In the genomic region with DNA sequence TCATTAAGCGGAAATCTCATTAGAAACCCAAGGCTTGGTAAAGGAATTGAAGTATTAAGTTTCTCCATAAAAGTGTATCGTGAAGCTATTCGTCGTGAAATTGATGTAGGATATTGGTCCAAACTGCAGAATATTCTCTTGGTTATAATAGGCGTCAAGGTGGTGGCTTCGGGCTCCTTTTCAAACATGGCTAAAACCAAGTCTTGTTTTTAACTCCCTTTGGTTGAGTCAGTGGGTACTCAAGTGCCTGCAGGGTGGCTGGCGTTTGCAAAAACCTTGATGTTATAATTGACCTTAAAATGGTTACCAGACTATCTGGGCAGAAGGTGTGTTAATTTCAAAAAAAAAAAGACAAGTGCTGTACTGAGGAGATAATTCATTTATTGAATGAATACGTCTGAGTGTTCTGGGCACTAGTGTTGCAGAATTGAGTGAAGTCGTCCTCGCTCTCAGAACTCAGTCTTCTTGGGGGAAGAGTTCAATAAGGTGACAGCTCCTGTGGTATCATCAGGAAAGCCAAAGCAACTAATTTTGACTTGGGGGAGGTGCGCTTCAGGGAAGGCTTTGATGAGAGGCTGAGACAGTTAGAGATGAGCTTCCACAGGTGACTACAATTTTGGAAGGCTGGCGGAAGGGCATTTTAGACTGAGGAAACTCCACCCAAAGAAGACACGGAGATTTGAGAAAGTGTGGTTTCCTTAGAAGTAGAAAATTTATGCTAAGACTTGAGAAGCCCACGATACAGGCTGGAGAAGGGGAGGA, we compare ENCODE assay signal across 8 cellular contexts. TPM values are rescaled to one million over a fixed set of nuclear protein-coding genes. Genes with fewer than 3 reads are reported as not detected.
DNase-seq lines count a peak whose midpoint lies in the region; ATAC-seq, FAIRE-seq and TF ChIP-seq lines count a peak whose summit lies in the region.

No MANE protein-coding gene starts in this region.

- peak overlapping the region; percentile 76 for H3K4me2 ChIP-seq in endothelial cell of umbilical vein (ENCODE audit: insufficient read depth, low read length)

- ATAC-seq in RWPE2 (ENCODE audit: low read depth) (no peak), pancreas (no peak), HG02763 (IDR thresholded peaks at IDR 0.05; ENCODE audit: unreplicated experiment) (no peak), GM19328 (IDR thresholded peaks at IDR 0.05; ENCODE audit: unreplicated experiment) (no peak)

- H3K79me2 ChIP-seq in endothelial cell of umbilical vein (ENCODE audit: control insufficient read depth, insufficient read depth, low read length) = peaks cover 54% of the 10 kb centered on the region

- dilution Hi-C loops in endothelial cell of umbilical vein (cut with MboI; ENCODE audit: extremely low pct_ligation_motif_present, low sequenced_read_pairs) = no loop called here

- peak overlapping the region; percentile 19 for H2AFZ ChIP-seq in endothelial cell of umbilical vein (ENCODE audit: low read depth, low read length)

- H3K4me1 ChIP-seq in RWPE2 (ENCODE audit: insufficient read depth, poor library complexity, severe bottlenecking) = peaks cover 30% of the 10 kb centered on the region
- peaks cover 19% of the 10 kb centered on the region for H3K4me1 ChIP-seq in endothelial cell of umbilical vein (ENCODE audit: control insufficient read depth, extremely low read depth, insufficient read depth, low read length)
- H3K4me1 ChIP-seq in pancreas = peaks cover 0 to 29% (median 4%) of the 10 kb centered on the region in 3 donors

- WGBS in pancreas, 2 donors = 45 to 48% methylated on average over 14 of the region's 14 CpGs

- H4K20me1 ChIP-seq in endothelial cell of umbilical vein (replicated peaks; ENCODE audit: control insufficient read depth, extremely low read depth, insufficient read depth, low read length) = peaks cover 4% of the 10 kb centered on the region

- H3K36me3 ChIP-seq in RWPE2 (ENCODE audit: low read depth) (peaks cover 14% of the 10 kb centered on the region), endothelial cell of umbilical vein (ENCODE audit: control insufficient read depth in 2 of 2, extremely low read depth in 1 of 2, insufficient read depth in 2 of 2, low read length in 2 of 2) (no peaks in the 10 kb centered on the region), pancreas (no peaks in the 10 kb centered on the region)

- no peak for TF ChIP-seq CTCF in GM12864 (IDR thresholded peaks at IDR 0.05; ENCODE audit: low read depth, low read length, missing control alignments)
- TF ChIP-seq CTCF in RWPE2 (IDR thresholded peaks at IDR 0.05; ENCODE audit: poor library complexity, severe bottlenecking) = no peak
- no peak for TF ChIP-seq CTCF in endothelial cell of umbilical vein (IDR thresholded peaks at IDR 0.05; ENCODE audit: extremely low read depth in 1 of 2, insufficient read depth in 1 of 2, low read depth in 1 of 2, low read length in 2 of 2)
- TF ChIP-seq CTCF in pancreas (IDR thresholded peaks at IDR 0.05) = no peak

- peak overlapping the region; percentile 72 for H3K27ac ChIP-seq in RWPE2 (ENCODE audit: poor library complexity, severe bottlenecking)
- H3K27ac ChIP-seq in endothelial cell of umbilical vein (ENCODE audit: insufficient read depth, low read depth, low read length) = no peak overlapping the region
- peak overlapping the region in 1 of 4 donors; percentile 77 for H3K27ac ChIP-seq in pancreas

- H3K4me3 ChIP-seq in GM12864 (ENCODE audit: low read depth, low read length) (peak overlapping the region; percentile 86), RWPE2 (ENCODE audit: severe bottlenecking) (peak overlapping the region; percentile 94), endothelial cell of umbilical vein (replicated peaks in 1 of 3; ENCODE audit: insufficient read depth in 1 of 3, low read depth in 1 of 3, low read length in 3 of 3) (peak overlapping the region; percentile 74 to 99 (median 83)), pancreas (peak overlapping the region; percentile 85 to 97 (median 92))

- DNase-seq in GM12864 (ENCODE audit: low read depth) (no peak), RWPE2 (ENCODE audit: low spot score) (no peak), endothelial cell of umbilical vein (ENCODE audit: low read depth, low spot score) (no peak), pancreas (no peak), epidermal melanocyte (ENCODE audit: insufficient read length, low spot score) (no peak), kidney tubule cell (ENCODE audit: low spot score) (no peak)

- FAIRE-seq in endothelial cell of umbilical vein (lab: Jason Lieb, UNC) (no peak), pancreas (lab: Jason Lieb, UNC) (no peak)

- POLR2A ChIA-PET in endothelial cell of umbilical vein (lab: Charles Lee) = no interaction called here

- H3K9me3 ChIP-seq in RWPE2 (ENCODE audit: severe bottlenecking) (no peaks in the 10 kb centered on the region), endothelial cell of umbilical vein (replicated peaks; ENCODE audit: control insufficient read depth, insufficient read depth, low read length) (no peaks in the 10 kb centered on the region), pancreas (no peaks in the 10 kb centered on the region)

- intact Hi-C loops in endothelial cell of umbilical vein (cut with micrococcal nuclease) (loop anchor here (1.0 kb wide), 1 partner anchor 58 kb away; a partner anchor contains a TSS), pancreas (cut with DNase I) (loop anchor here in 1 of 3 donors (10.0 kb wide), 1 partner anchor 60 kb away; a partner anchor contains a TSS)

- H3K9ac ChIP-seq in endothelial cell of umbilical vein (replicated peaks; ENCODE audit: extremely low read depth, insufficient read depth, low read length) = peak overlapping the region; percentile 94

- CTCF ChIA-PET in endothelial cell of umbilical vein (lab: Charles Lee) = interaction anchor here (0.8 kb wide), 1 partner anchor 35 kb away, joined by 3 read pairs; no protein-coding TSS in a partner anchor

- no peak for TF ChIP-seq POLR2A in endothelial cell of umbilical vein (IDR thresholded peaks at IDR 0.05; ENCODE audit: low read depth, low read length)

- BruUV-seq in endothelial cell of umbilical vein (replicated peaks; lab: Mats Ljungman, UMichigan) = no TSS peak

- H3K27me3 ChIP-seq in RWPE2 (ENCODE audit: insufficient read depth, poor library complexity, severe bottlenecking) (no peaks in the 10 kb centered on the region), endothelial cell of umbilical vein (ENCODE audit: control insufficient read depth in 2 of 2, insufficient read depth in 2 of 2, low read length in 2 of 2) (no peaks in the 10 kb centered on the region), pancreas (no peaks in the 10 kb centered on the region)

- no peaks in the 10 kb centered on the region for H3K9me1 ChIP-seq in endothelial cell of umbilical vein (replicated peaks; ENCODE audit: control insufficient read depth, extremely low read depth, insufficient read depth, low read length)

TF ChIP-seq in endothelial cell of umbilical vein, 7 proteins besides CTCF, POLR2A, EP300 and RAD21:
- TF ChIP-seq GATA2 (IDR thresholded peaks at IDR 0.05; ENCODE audit: insufficient read depth, insufficient read length, low read depth, low read length) (no peak), MYC (IDR thresholded peaks at IDR 0.05; ENCODE audit: low read depth, low read length) (no peak), POLR2AphosphoS5 (IDR thresholded peaks at IDR 0.05; ENCODE audit: insufficient read depth, low read depth, low read length) (no peak), JUN (IDR thresholded peaks at IDR 0.05; ENCODE audit: borderline replicate concordance, insufficient read depth, insufficient read length, low read depth) (no peak), FOS (IDR thresholded peaks at IDR 0.05; ENCODE audit: borderline replicate concordance, insufficient read depth, low read length) (no peak), EZH2 (IDR thresholded peaks at IDR 0.05; ENCODE audit: borderline replicate concordance, low read depth, low read length, severe bottlenecking) (no peak)
- TF ChIP-seq, protein P1, sequence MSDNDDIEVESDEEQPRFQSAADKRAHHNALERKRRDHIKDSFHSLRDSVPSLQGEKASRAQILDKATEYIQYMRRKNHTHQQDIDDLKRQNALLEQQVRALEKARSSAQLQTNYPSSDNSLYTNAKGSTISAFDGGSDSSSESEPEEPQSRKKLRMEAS (IDR thresholded peaks at IDR 0.05; ENCODE audit: insufficient read depth, insufficient read length) = no peak

RNA-seq across cellular contexts. Expression of a gene that starts 1.6 kb away (rescaled TPM):
- total RNA-seq in endothelial cell of umbilical vein (28.5 and 32.8 TPM in 2 replicates), pancreas (10 to 100 TPM in 4 of 6 donors, 1 to 10 TPM in 2; 8.7 to 19.4 (median 10.6) TPM)
- polyA plus RNA-seq in endothelial cell of umbilical vein (8.9 and 12.9 TPM in 2 replicates), pancreas (10 to 100 TPM; 10.9 to 15.8 TPM)
- polyA plus RNA-seq in endothelial cell of umbilical vein (2011; cell fraction: cytosol; rRNA removed) = 16.0 and 16.5 TPM in 2 replicates
- polyA plus RNA-seq in endothelial cell of umbilical vein (2011; cell fraction: nucleus; rRNA removed) = 24.1 and 31.9 TPM in 2 replicates
- 21.2 and 33.3 TPM in 2 replicates for polyA plus RNA-seq in endothelial cell of umbilical vein (2012)
- polyA minus RNA-seq in endothelial cell of umbilical vein = 11.3 and 14.0 TPM in 2 replicates
- 8.7 TPM for polyA minus RNA-seq in endothelial cell of umbilical vein (2011; cell fraction: cytosol; rRNA and poly(A)+ RNA removed)
- polyA minus RNA-seq in endothelial cell of umbilical vein (2011; cell fraction: nucleus; rRNA and poly(A)+ RNA removed) = 19.0 and 38.4 TPM in 2 replicates

RNA-seq across cellular contexts. Expression of a gene that starts 58.9 kb away (rescaled TPM):
- total RNA-seq in endothelial cell of umbilical vein (41.6 and 42.6 TPM in 2 replicates), pancreas (10 to 100 TPM; 12.1 to 14.9 (median 12.7) TPM)
- polyA plus RNA-seq in endothelial cell of umbilical vein (19.9 and 20.8 TPM in 2 replicates), pancreas (1 to 10 TPM; 3.1 to 7.1 TPM)
- polyA plus RNA-seq in endothelial cell of umbilical vein (2011; cell fraction: cytosol; rRNA removed) = 26.2 and 26.7 TPM in 2 replicates
- polyA plus RNA-seq in endothelial cell of umbilical vein (2011; cell fraction: nucleus; rRNA removed) = 23.8 and 26.3 TPM in 2 replicates
- 54.7 and 62.6 TPM in 2 replicates for polyA plus RNA-seq in endothelial cell of umbilical vein (2012)
- polyA minus RNA-seq in endothelial cell of umbilical vein = 45.7 and 46.4 TPM in 2 replicates
- 55.0 TPM for polyA minus RNA-seq in endothelial cell of umbilical vein (2011; cell fraction: cytosol; rRNA and poly(A)+ RNA removed)
- polyA minus RNA-seq in endothelial cell of umbilical vein (2011; cell fraction: nucleus; rRNA and poly(A)+ RNA removed) = 21.7 and 24.5 TPM in 2 replicates
